2 cellular contexts compared by ENCODE assay signal in genomic region chr1:40120128-40120527, GRCh38.
TF ChIP-seq lines count a peak whose summit lies in the region.

No MANE protein-coding gene starts in this region.

TF ChIP-seq in GM23338, 12 proteins besides CTCF, POLR2A, EP300 and RAD21:
- TF ChIP-seq POLR2AphosphoS5 (IDR thresholded peaks at IDR 0.05; ENCODE audit: low read depth) = no peak
- no peak for TF ChIP-seq JUNB (IDR thresholded peaks at IDR 0.05; ENCODE audit: unreplicated experiment)

TF ChIP-seq in K562, 482 proteins besides CTCF, POLR2A, EP300 and RAD21:
- TF ChIP-seq AFF1 (IDR thresholded peaks at IDR 0.05; ENCODE audit: low read depth in 1 of 2, partially characterized antibody in 2 of 2) (no peak), RFX1 (IDR thresholded peaks at IDR 0.05) (peak; percentile 71), PKNOX1 (IDR thresholded peaks at IDR 0.05) (peak; percentile 57), SMARCA5 (IDR thresholded peaks at IDR 0.05) (no peak), CREB3 (tag; conservative IDR thresholded peaks at IDR 0.05; ENCODE audit: low read depth) (no peak), NFE2 (IDR thresholded peaks at IDR 0.05; ENCODE audit: low read depth) (no peak), KAT8 (IDR thresholded peaks at IDR 0.05; ENCODE audit: low read depth) (no peak)
